In the genomic region with DNA sequence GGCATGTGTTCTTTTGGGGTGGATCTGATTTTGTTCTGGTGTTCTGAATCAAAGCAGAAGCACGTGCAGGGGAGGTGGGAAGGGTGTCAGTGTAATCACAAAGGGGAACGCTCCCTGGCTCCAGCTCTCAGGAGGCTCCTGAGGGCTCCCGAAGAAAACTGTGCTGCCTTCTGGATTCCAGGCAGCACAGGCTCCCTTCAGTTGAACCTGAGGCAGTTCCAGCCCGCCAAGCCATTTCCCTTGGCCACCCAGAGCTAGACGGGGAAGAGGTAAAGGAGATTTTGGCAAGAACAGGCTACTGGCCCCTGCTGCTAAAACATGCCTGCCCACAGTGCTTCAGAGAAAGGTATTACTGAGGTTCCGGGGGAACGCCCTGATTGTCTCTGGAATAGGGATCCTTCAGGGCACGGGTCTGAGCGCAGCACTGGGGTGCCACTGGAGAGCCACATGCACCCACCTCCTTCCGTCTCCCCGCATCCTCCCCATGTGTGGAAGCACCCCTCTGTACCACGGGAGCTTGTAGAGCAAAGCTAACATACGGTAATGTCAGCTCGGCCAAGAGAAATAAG, we compare ENCODE assay signal across 29 cellular contexts.
DNase-seq lines count a peak whose midpoint lies in the region; FAIRE-seq and TF ChIP-seq lines count a peak whose summit lies in the region.
"Had no signal": no experiment of that assay in that cellular context is flagged by ENCODE, and none has a peak within 500 bp of the region (broad histone marks: within the 10 kb centered on the region; RNA-seq: fewer than 3 reads in every experiment).

No MANE protein-coding gene starts in this region.

- peaks cover 7% of the 10 kb centered on the region; the same call in 1 of the 2 replicates for H3K27me3 ChIP-seq in H7 (ENCODE audit: control insufficient read depth, insufficient read depth, low read length)
- H3K27me3 ChIP-seq in astrocyte (ENCODE audit: insufficient read depth, low read length), result no peaks in the 10 kb centered on the region
- no peaks in the 10 kb centered on the region for H3K27me3 ChIP-seq in smooth muscle cell (ENCODE audit: low read depth)
- H3K27me3 ChIP-seq: cardiac muscle cell, colonic mucosa, pancreas, SJCRH30 had no signal

- H3K4me2 ChIP-seq in astrocyte (ENCODE audit: low read length), result peak overlapping the region; percentile 39
- peak overlapping the region; percentile 69 for H3K4me2 ChIP-seq in smooth muscle cell

- H3K27me3 Mint-ChIP-seq in astrocyte (ENCODE audit: low read depth, unreplicated experiment), result no peaks in the 10 kb centered on the region
- peaks cover 3% of the 10 kb centered on the region for H3K27me3 Mint-ChIP-seq in nephron progenitor cell (ENCODE audit: low read depth, poor library complexity)

- H3K4me1 ChIP-seq in astrocyte (ENCODE audit: insufficient read depth, low read length) (peaks cover 8% of the 10 kb centered on the region), smooth muscle cell (ENCODE audit: low read depth) (no peaks in the 10 kb centered on the region)
- H3K4me1 ChIP-seq: colonic mucosa, lower lobe of right lung, pancreas, SJCRH30 had no signal

- no peaks in the 10 kb centered on the region for H3K79me2 ChIP-seq in astrocyte (ENCODE audit: insufficient read depth, low read length)
- H3K79me2 ChIP-seq in smooth muscle cell (ENCODE audit: low read depth), result no peaks in the 10 kb centered on the region

- H3K4me1 Mint-ChIP-seq in astrocyte (ENCODE audit: low read depth, unreplicated experiment), result peaks cover 7% of the 10 kb centered on the region
- peaks cover 32% of the 10 kb centered on the region for H3K4me1 Mint-ChIP-seq in nephron progenitor cell
- H3K4me1 Mint-ChIP-seq: activated CD4-positive, alpha-beta T cell treated with anti-CD3 and anti-CD28 coated beads for 36 hours; stimulated activated naive CD8-positive, alpha-beta T cell treated with anti-CD3 and anti-CD28 coated beads, Interleukin-15, amount 100 ng/mL, for 72 hours had no signal

- H3K9ac ChIP-seq in astrocyte (ENCODE audit: low read length) (no peak overlapping the region), smooth muscle cell (ENCODE audit: low read depth) (no peak overlapping the region)

- H3K4me3 Mint-ChIP-seq in astrocyte (ENCODE audit: unreplicated experiment), result no peak overlapping the region
- peak overlapping the region; percentile 10 for H3K4me3 Mint-ChIP-seq in nephron progenitor cell
- H3K4me3 Mint-ChIP-seq: activated CD4-positive, alpha-beta T cell treated with anti-CD3 and anti-CD28 coated beads for 36 hours; activated CD8-positive, alpha-beta T cell treated with anti-CD3 and anti-CD28 coated beads, Interleukin-2, amount 10 ng/mL, durations not matched to agents 7 days and 5 days; natural killer cell treated with Interleukin-12 subunit alpha and Interleukin-12 subunit beta and Interleukin-15 and Interleukin-18, amount 100 ng/mL, for 72 hours; stimulated activated naive CD8-positive, alpha-beta T cell treated with anti-CD3 and anti-CD28 coated beads, Interleukin-15, amount 100 ng/mL, for 72 hours had no signal

- no peak for FAIRE-seq in astrocyte (lab: Jason Lieb, UNC)
- FAIRE-seq: GM12892, K562, kidney, pancreas had no signal

- no peak overlapping the region for H3K27ac ChIP-seq in astrocyte (ENCODE audit: low read depth, low read length)
- no peak overlapping the region for H3K27ac ChIP-seq in smooth muscle cell (ENCODE audit: low read depth)
- H3K27ac ChIP-seq: cardiac muscle cell, colonic mucosa, epithelial cell of prostate, lower lobe of right lung, pancreas, SJCRH30 had no signal

- peaks cover 9% of the 10 kb centered on the region for H3F3A ChIP-seq in smooth muscle cell (ENCODE audit: low read depth)

- no peak overlapping the region for H3K27ac Mint-ChIP-seq in astrocyte (ENCODE audit: unreplicated experiment)
- H3K27ac Mint-ChIP-seq in nephron progenitor cell, result no peak overlapping the region
- H3K27ac Mint-ChIP-seq: activated CD4-positive, alpha-beta T cell treated with anti-CD3 and anti-CD28 coated beads for 36 hours; activated CD8-positive, alpha-beta T cell treated with anti-CD3 and anti-CD28 coated beads, Interleukin-2, amount 10 ng/mL, durations not matched to agents 7 days and 5 days; activated naive CD4-positive, alpha-beta T cell treated with anti-CD3 and anti-CD28 coated beads, Interleukin-2, amount 50 U/mL, for 72 hours; natural killer cell treated with Interleukin-12 subunit alpha and Interleukin-12 subunit beta and Interleukin-15 and Interleukin-18, amount 100 ng/mL, for 72 hours; stimulated activated naive CD8-positive, alpha-beta T cell treated with anti-CD3 and anti-CD28 coated beads, Interleukin-15, amount 100 ng/mL, for 72 hours had no signal

- no peaks in the 10 kb centered on the region for H4K20me1 ChIP-seq in astrocyte (ENCODE audit: insufficient read depth, low read length)
- no peaks in the 10 kb centered on the region for H4K20me1 ChIP-seq in smooth muscle cell (ENCODE audit: low read depth)

- H3K4me3 ChIP-seq in H7 (ENCODE audit: insufficient read depth, low read depth, low read length) (peak overlapping the region; percentile 27), astrocyte (ENCODE audit: insufficient read depth, low read depth, low read length) (no peak overlapping the region), smooth muscle cell (no peak overlapping the region)
- H3K4me3 ChIP-seq: cardiac muscle cell, colonic mucosa, K562, lower lobe of right lung, pancreas, SJCRH30 had no signal

- H2AFZ ChIP-seq in astrocyte (ENCODE audit: low read depth, low read length), result peak overlapping the region; percentile 22
- H2AFZ ChIP-seq in smooth muscle cell (ENCODE audit: low read depth), result peak overlapping the region; percentile 80

- H3K36me3 Mint-ChIP-seq in astrocyte (ENCODE audit: low read depth, unreplicated experiment) (no peaks in the 10 kb centered on the region), nephron progenitor cell (ENCODE audit: low read depth) (no peaks in the 10 kb centered on the region)
- H3K36me3 Mint-ChIP-seq: activated naive CD4-positive, alpha-beta T cell treated with anti-CD3 and anti-CD28 coated beads, Interleukin-2, amount 50 U/mL, for 72 hours; natural killer cell treated with Interleukin-12 subunit alpha and Interleukin-12 subunit beta and Interleukin-15 and Interleukin-18, amount 100 ng/mL, for 72 hours had no signal

- WGBS in smooth muscle cell (ENCODE audit: low lambda C conversion rate), result 71% methylated on average over 14 of the region's 14 CpGs

- no peaks in the 10 kb centered on the region for H3K36me3 ChIP-seq in H7 (replicated peaks; ENCODE audit: control insufficient read depth, insufficient read depth, low read length)
- no peaks in the 10 kb centered on the region for H3K36me3 ChIP-seq in astrocyte (ENCODE audit: insufficient read depth, low read length)
- H3K36me3 ChIP-seq in smooth muscle cell (ENCODE audit: low read depth), result no peaks in the 10 kb centered on the region
- H3K36me3 ChIP-seq: cardiac muscle cell, colonic mucosa, lower lobe of right lung, pancreas, SJCRH30 had no signal

- TF ChIP-seq CTCF in astrocyte (IDR thresholded peaks at IDR 0.05; ENCODE audit: insufficient read depth, low read depth, low read length) (no peak), nephron progenitor cell (IDR thresholded peaks at IDR 0.05) (no peak), smooth muscle cell (IDR thresholded peaks at IDR 0.05; ENCODE audit: borderline replicate concordance, insufficient read depth, poor library complexity, severe bottlenecking) (no peak)

- peaks cover 1% of the 10 kb centered on the region for H3K9me3 Mint-ChIP-seq in astrocyte (ENCODE audit: unreplicated experiment)
- H3K9me3 Mint-ChIP-seq in nephron progenitor cell, result no peaks in the 10 kb centered on the region
- H3K9me3 Mint-ChIP-seq: activated naive CD4-positive, alpha-beta T cell treated with anti-CD3 and anti-CD28 coated beads, Interleukin-2, amount 50 U/mL, for 72 hours; natural killer cell treated with Interleukin-12 subunit alpha and Interleukin-12 subunit beta and Interleukin-15 and Interleukin-18, amount 100 ng/mL, for 72 hours; stimulated activated naive CD8-positive, alpha-beta T cell treated with anti-CD3 and anti-CD28 coated beads, Interleukin-15, amount 100 ng/mL, for 72 hours had no signal

- peak; percentile 35 for DNase-seq in H7
- no peak for DNase-seq in astrocyte (ENCODE audit: low read depth)
- DNase-seq in nephron progenitor cell, result no peak
- DNase-seq in smooth muscle cell (lab: John Stamatoyannopoulos, UW; ENCODE audit: unreplicated experiment), result no peak
- DNase-seq in activated CD4-positive, alpha-beta T cell treated with anti-CD3 and anti-CD28 coated beads for 48 hours, result no peak
- no peak for DNase-seq in activated T-cell treated with anti-CD3 and anti-CD28 coated beads for 4 hours
- DNase-seq in NCI-H146 treated with DMSO at 0.1 percent for 48 hours (lab: John Stamatoyannopoulos, UW; ENCODE audit: unreplicated experiment), result no peak
- DNase-seq: activated CD4-positive, alpha-beta T cell treated with anti-CD3 and anti-CD28 coated beads for 36 hours; activated CD8-positive, alpha-beta T cell treated with anti-CD3 and anti-CD28 coated beads, Interleukin-2, amount 10 ng/mL, durations not matched to agents 7 days and 5 days; colonic mucosa; effector CD8-positive, alpha-beta T cell; HCEC 1CT; lower lobe of right lung; NCI-H1092; NCI-H1694 treated with DMSO at 0.1 percent for 48 hours; NCI-H446; NCI-H774; SJCRH30; stimulated activated CD8-positive, alpha-beta memory T cell treated with anti-CD3 and anti-CD28 coated beads, Interleukin-4, amount 100 ng/mL, for 48 hours; stimulated activated naive CD8-positive, alpha-beta T cell treated with anti-CD3 and anti-CD28 coated beads, Interleukin-15, amount 100 ng/mL, for 72 hours; SW 1271 had no signal

- H3K9me3 ChIP-seq in astrocyte (ENCODE audit: insufficient read depth, low read depth, low read length) (peaks cover 3% of the 10 kb centered on the region), smooth muscle cell (replicated peaks; ENCODE audit: low read depth) (no peaks in the 10 kb centered on the region)
- H3K9me3 ChIP-seq: colonic mucosa, lower lobe of right lung, pancreas, SJCRH30 had no signal
